Comparison of ENCODE assay signal across 9 cellular contexts in genomic region chr18:44709297-44710117, GRCh38.
DNase-seq lines count a peak whose midpoint lies in the region; ATAC-seq lines count a peak whose summit lies in the region.
"Had no signal": no experiment of that assay in that cellular context is flagged by ENCODE, and none has a peak within 500 bp of the region (broad histone marks: within the 10 kb centered on the region; RNA-seq: fewer than 3 reads in every experiment).

No MANE protein-coding gene starts in this region.

- no peaks in the 10 kb centered on the region for H3K27me3 ChIP-seq in duodenal mucosa (ENCODE audit: control insufficient read depth in 1 of 2, insufficient read depth in 2 of 2, low read length in 2 of 2)
- H3K27me3 ChIP-seq in subcutaneous abdominal adipose tissue (ENCODE audit: control insufficient read depth in 5 of 5, insufficient read depth in 4 of 5, low read length in 5 of 5) = no peaks in the 10 kb centered on the region

- H3K9ac ChIP-seq in duodenal mucosa (ENCODE audit: low read depth in 1 of 2, low read length in 2 of 2) (peak overlapping the region in 1 of 2 donors; percentile 32), subcutaneous abdominal adipose tissue (ENCODE audit: low read length in 5 of 5) (peak overlapping the region in 1 of 5 donors; percentile 35)

- H3K4me3 ChIP-seq in duodenal mucosa (ENCODE audit: low read depth in 1 of 2, low read length in 2 of 2) (no peak overlapping the region), subcutaneous abdominal adipose tissue (ENCODE audit: low read depth in 1 of 5, low read length in 5 of 5) (no peak overlapping the region)
- H3K4me3 ChIP-seq: A549 had no signal

- peak overlapping the region; percentile 67 for H3K27ac ChIP-seq in duodenal mucosa (ENCODE audit: low read depth, low read length)
- H3K27ac ChIP-seq in subcutaneous abdominal adipose tissue (ENCODE audit: low read depth, low read length) = peak overlapping the region; percentile 7
- H3K27ac ChIP-seq: A549 had no signal

- peak; percentile 50 for DNase-seq in SIG-M5 treated with dmso at 0.1 percent for 504 hours (lab: John Stamatoyannopoulos, UW; ENCODE audit: unreplicated experiment)
- DNase-seq in SIG-M5 (lab: John Stamatoyannopoulos, UW) = no peak
- DNase-seq in NCI-H1105 (lab: John Stamatoyannopoulos, UW) = no peak
- no peak for DNase-seq in NCI-H526 treated with DMSO at 0.1 percent for 48 hours (lab: John Stamatoyannopoulos, UW)
- no peak for DNase-seq in NCI-H524 treated with DMSO at 0.1 percent for 48 hours (lab: John Stamatoyannopoulos, UW)

- H3K9me3 ChIP-seq in duodenal mucosa (ENCODE audit: control insufficient read depth in 1 of 2, low read length in 2 of 2) (no peaks in the 10 kb centered on the region), subcutaneous abdominal adipose tissue (ENCODE audit: control insufficient read depth in 5 of 5, low read length in 5 of 5) (no peaks in the 10 kb centered on the region)
- H3K9me3 ChIP-seq: A549 had no signal

- H3K36me3 ChIP-seq in duodenal mucosa (ENCODE audit: control insufficient read depth in 1 of 2, insufficient read depth in 2 of 2, low read length in 2 of 2) (peaks cover 0 to 5% of the 10 kb centered on the region in 2 donors), subcutaneous abdominal adipose tissue (ENCODE audit: control insufficient read depth in 5 of 5, insufficient read depth in 5 of 5, low read length in 5 of 5) (peaks cover 0 to 3% (median 0%) of the 10 kb centered on the region in 5 donors)

- H3K4me1 ChIP-seq in duodenal mucosa (ENCODE audit: control insufficient read depth in 1 of 2, insufficient read depth in 2 of 2, low read length in 2 of 2) (peaks cover 8 to 10% of the 10 kb centered on the region in 2 donors), subcutaneous abdominal adipose tissue (ENCODE audit: control insufficient read depth in 5 of 5, insufficient read depth in 5 of 5, low read length in 5 of 5) (peaks cover 2 to 20% (median 17%) of the 10 kb centered on the region in 5 donors)
- H3K4me1 ChIP-seq: A549 had no signal

- ATAC-seq in HG03064 (IDR thresholded peaks at IDR 0.05; ENCODE audit: low read depth, unreplicated experiment) = peak; percentile 96
- ATAC-seq: A549 had no signal
